In genomic region chr17:29158096-29158495, GRCh38 we compare ENCODE assay signal across 1 cellular context.
A peak's percentile ranks its signal among the peaks of the same experiment; 100 is the strongest.
TF ChIP-seq lines count a peak whose summit lies in the region.

No MANE protein-coding gene starts in this region.

TF ChIP-seq in HepG2, 621 proteins besides CTCF, POLR2A, EP300 and RAD21:
- TF ChIP-seq SNAPC4 (CRISPR knock-in tag; IDR thresholded peaks at IDR 0.05) (0 out of 2 replicates have a peak, but pooled peaks have one; percentile 14), HNRNPK (IDR thresholded peaks at IDR 0.05; ENCODE audit: low read depth, low read length, poor library complexity, severe bottlenecking) (no peak), POGK (CRISPR knock-in tag; conservative IDR thresholded peaks at IDR 0.05) (0 out of 2 replicates have a peak, but pooled peaks have one; percentile 3)
